ENCODE assay signal across 28 cellular contexts in the genomic region with DNA sequence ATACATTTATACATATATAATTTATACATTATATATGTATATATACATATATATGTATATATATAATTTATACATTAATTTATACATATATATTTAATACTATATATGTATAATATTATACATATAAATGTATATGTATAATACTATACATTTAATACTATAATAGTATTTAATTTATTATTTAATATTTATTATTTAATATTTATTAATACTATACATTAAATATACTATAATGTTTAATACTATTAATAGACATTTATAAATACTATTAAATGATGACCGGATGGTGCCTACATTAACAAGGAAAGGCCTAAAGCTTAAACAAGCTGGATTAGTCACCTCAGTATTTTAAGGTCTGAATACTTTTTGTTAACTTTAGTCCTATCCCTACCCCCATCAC.
"Had no signal": no experiment of that assay in that cellular context is flagged by ENCODE, and none has a peak within 500 bp of the region (broad histone marks: within the 10 kb centered on the region; RNA-seq: fewer than 3 reads in every experiment).

No MANE protein-coding gene starts in this region.

- H3K27ac Mint-ChIP-seq: memory B cell; naive B cell; nephron; neural progenitor cell; stimulated activated effector memory CD8-positive, alpha-beta T cell treated with anti-CD3 and anti-CD28 coated beads, Interleukin-12 subunit alpha, Interleukin-12 subunit beta, amount 100 ng/mL, for 72 hours had no signal

- ATAC-seq: esophagus mucosa; gastroesophageal sphincter; heart right ventricle; mucosa of descending colon; sciatic nerve; stimulated activated effector memory CD8-positive, alpha-beta T cell treated with anti-CD3 and anti-CD28 coated beads, Interleukin-12 subunit alpha, Interleukin-12 subunit beta, amount 100 ng/mL, for 72 hours had no signal

- H3K9me3 ChIP-seq: prostate gland, thyroid gland, vagina had no signal

- H3K36me3 Mint-ChIP-seq: memory B cell; naive B cell; neural progenitor cell; stimulated activated effector memory CD8-positive, alpha-beta T cell treated with anti-CD3 and anti-CD28 coated beads, Interleukin-12 subunit alpha, Interleukin-12 subunit beta, amount 100 ng/mL, for 72 hours had no signal

- H3K27ac ChIP-seq: dorsolateral prefrontal cortex, epithelial cell of prostate, gastroesophageal sphincter, heart right ventricle, neural progenitor cell, prostate gland, right atrium auricular region, stomach, thyroid gland, vagina had no signal

- H3K4me3 ChIP-seq: dorsolateral prefrontal cortex, gastroesophageal sphincter, heart right ventricle, lung, mucosa of descending colon, neural progenitor cell, prostate gland, right atrium auricular region, stomach, thyroid gland, vagina had no signal

- H3K4me2 ChIP-seq: neural progenitor cell had no signal

- H3K9me3 Mint-ChIP-seq: nephron, neural progenitor cell had no signal

- H2AFZ ChIP-seq: neural progenitor cell had no signal

- H3K4me1 ChIP-seq: gastroesophageal sphincter, heart right ventricle, neural progenitor cell, prostate gland, right atrium auricular region, stomach, thyroid gland, vagina had no signal

- H3K36me3 ChIP-seq: gastroesophageal sphincter, heart right ventricle, neural progenitor cell, prostate gland, right atrium auricular region, stomach, thyroid gland, vagina had no signal

- DNase-seq: dorsolateral prefrontal cortex; effector CD4-positive, alpha-beta T cell; foreskin fibroblast; glutamatergic neuron; heart right ventricle; hippocampal formation; kidney glomerular epithelial cell; mucosa of descending colon; naive B cell; stimulated activated CD4-positive, alpha-beta T cell treated with anti-CD3 and anti-CD28 coated beads, Interleukin-2, amount 100 ng/mL, for 24 hours; stimulated activated CD4-positive, alpha-beta T cell treated with anti-CD3 and anti-CD28 coated beads, Interleukin-4, amount 100 ng/mL, for 24 hours; stimulated activated naive CD4-positive, alpha-beta T cell treated with Interleukin-2 at 50 U/mL for 16 hours; stomach; thyroid gland; trophoblast cell had no signal

- H3K4me1 Mint-ChIP-seq: memory B cell; naive B cell; nephron; neural progenitor cell; stimulated activated effector memory CD8-positive, alpha-beta T cell treated with anti-CD3 and anti-CD28 coated beads, Interleukin-12 subunit alpha, Interleukin-12 subunit beta, amount 100 ng/mL, for 72 hours had no signal

- H3K27me3 Mint-ChIP-seq: memory B cell, naive B cell had no signal

- H3K4me3 Mint-ChIP-seq: memory B cell; naive B cell; nephron; neural progenitor cell; stimulated activated effector memory CD8-positive, alpha-beta T cell treated with anti-CD3 and anti-CD28 coated beads, Interleukin-12 subunit alpha, Interleukin-12 subunit beta, amount 100 ng/mL, for 72 hours had no signal

- FAIRE-seq: islet of Langerhans had no signal

- H3K27me3 ChIP-seq: dorsolateral prefrontal cortex, gastroesophageal sphincter, heart right ventricle, neural progenitor cell, right atrium auricular region, stomach, thyroid gland, vagina had no signal
